Comparison of ENCODE assay signal across 18 cellular contexts in genomic region chr17:75701288-75701687, GRCh38. TPM values are rescaled to one million over a fixed set of nuclear protein-coding genes. Genes with fewer than 3 reads are reported as not detected.
A peak's percentile ranks its signal among the peaks of the same experiment; 100 is the strongest.
DNase-seq lines count a peak whose midpoint lies in the region; ATAC-seq and TF ChIP-seq lines count a peak whose summit lies in the region.
"Had no signal": no experiment of that assay in that cellular context is flagged by ENCODE, and none has a peak within 500 bp of the region (broad histone marks: within the 10 kb centered on the region; RNA-seq: fewer than 3 reads in every experiment).

No MANE protein-coding gene starts in this region.

- no peak overlapping the region for H2BK20ac ChIP-seq in IMR-90 (ENCODE audit: low read depth, low read length)

- H3K36me3 ChIP-seq in IMR-90 (ENCODE audit: control insufficient read depth, insufficient read depth, low read length) (peaks cover 67% of the 10 kb centered on the region), lower lobe of right lung (peaks cover 79% of the 10 kb centered on the region), stomach (peaks cover 66 to 92% (median 80%) of the 10 kb centered on the region in 4 donors)

- H3K18ac ChIP-seq in IMR-90 (ENCODE audit: low read depth, low read length) = no peak overlapping the region

- BruUV-seq in IMR-90 (replicated peaks; lab: Mats Ljungman, UMichigan) = no TSS peak

- peaks cover 26 to 78% of the 10 kb centered on the region in 2 experiments for H3K79me1 ChIP-seq in IMR-90 (ENCODE audit: low read depth in 1 of 2, low read length in 2 of 2)

- H2BK5ac ChIP-seq in IMR-90 (ENCODE audit: low read depth, low read length, poor library complexity, severe bottlenecking) = no peak overlapping the region

- no peak overlapping the region for H4K91ac ChIP-seq in IMR-90 (ENCODE audit: insufficient read depth, low read depth, low read length)

- H3K27ac ChIP-seq in IMR-90 (ENCODE audit: insufficient read depth, low read length) = no peak overlapping the region
- H3K27ac ChIP-seq in caudate nucleus (ENCODE audit: low read depth, low read length) = peak overlapping the region; percentile 100
- H3K27ac ChIP-seq in lower lobe of right lung = peak overlapping the region; percentile 74
- peak overlapping the region; percentile 7 to 95 (median 84) for H3K27ac ChIP-seq in stomach
- H3K27ac ChIP-seq: HL-60, SJCRH30 had no signal

- POLR2A ChIA-PET in IMR-90 (lab: Charles Lee; ENCODE audit: unreplicated experiment) = no interaction called here

- H2AK5ac ChIP-seq in IMR-90 (ENCODE audit: low read depth, low read length) = no peak overlapping the region

- no peak overlapping the region for H2BK120ac ChIP-seq in IMR-90 (ENCODE audit: low read depth, low read length)

- H4K5ac ChIP-seq in IMR-90 (ENCODE audit: low read depth, low read length) = no peak overlapping the region

- no peak overlapping the region for H3K4me3 ChIP-seq in IMR-90 (ENCODE audit: insufficient read depth, low read depth, low read length)
- H3K4me3 ChIP-seq in lower lobe of right lung = no peak overlapping the region
- H3K4me3 ChIP-seq in stomach = no peak overlapping the region
- H3K4me3 ChIP-seq: SJCRH30 had no signal

- CTCF ChIA-PET in IMR-90 (lab: Yijun Ruan, JAX) = no interaction called here

- H3K9me3 ChIP-seq in IMR-90 (ENCODE audit: control insufficient read depth, insufficient read depth, low read length) = no peaks in the 10 kb centered on the region
- H3K9me3 ChIP-seq in lower lobe of right lung = no peaks in the 10 kb centered on the region
- H3K9me3 ChIP-seq in stomach = no peaks in the 10 kb centered on the region
- H3K9me3 ChIP-seq: BE2C, SJCRH30 had no signal

- H3K9me1 ChIP-seq in IMR-90 (ENCODE audit: insufficient read depth, low read length) = peaks cover 33% of the 10 kb centered on the region

- dilution Hi-C loops in IMR-90 (cut with HindIII; ENCODE audit: low sequenced_read_pairs, unreplicated experiment) = no loop called here

- DNase-seq in IMR-90 (no peak), caudate nucleus (lab: John Stamatoyannopoulos, UW) (no peak), lower lobe of right lung (no peak), stomach (no peak), NCI-H2171 treated with DMSO at 0.1 percent for 48 hours (lab: John Stamatoyannopoulos, UW) (no peak), superior temporal gyrus (ENCODE audit: extremely low spot score) (no peak)
- DNase-seq: activated CD8-positive, alpha-beta T cell treated with anti-CD3 and anti-CD28 coated beads for 36 hours; activated gamma-delta T cell; BE2C; effector memory CD8-positive, alpha-beta T cell; glutamatergic neuron; kidney glomerular epithelial cell; natural killer cell; NCI-H1930; SJCRH30 had no signal

- TF ChIP-seq CTCF in IMR-90 (conservative IDR thresholded peaks at IDR 0.05; ENCODE audit: low read depth, low read length) (no peak), lower lobe of right lung (IDR thresholded peaks at IDR 0.05) (no peak), stomach (IDR thresholded peaks at IDR 0.05) (no peak)

- H3K56ac ChIP-seq in IMR-90 (ENCODE audit: extremely low read depth, insufficient read depth, low read length) = no peak overlapping the region

- TF ChIP-seq POLR2A in IMR-90 (IDR thresholded peaks at IDR 0.05; ENCODE audit: low read depth, low read length) (no peak), stomach (IDR thresholded peaks at IDR 0.05) (no peak)

- in situ Hi-C loops in IMR-90 (cut with MboI; ENCODE audit: low sequenced_read_pairs) = no loop called here

- H2AK9ac ChIP-seq in IMR-90 (replicated peaks; ENCODE audit: low read depth, low read length, poor library complexity) = peak overlapping the region; percentile 16

- H3K14ac ChIP-seq in IMR-90 (replicated peaks; ENCODE audit: low read depth, low read length) = no peak overlapping the region

- H3K23ac ChIP-seq in IMR-90 (ENCODE audit: low read depth, low read length) = no peak overlapping the region

- TF ChIP-seq EP300 in stomach (IDR thresholded peaks at IDR 0.05) = no peak

- H3K27me3 ChIP-seq in IMR-90 (ENCODE audit: control insufficient read depth, insufficient read depth, low read length) (no peaks in the 10 kb centered on the region), lower lobe of right lung (ENCODE audit: low read depth) (no peaks in the 10 kb centered on the region), stomach (no peaks in the 10 kb centered on the region)
- H3K27me3 ChIP-seq: BE2C, SJCRH30 had no signal

- H3K4me1 ChIP-seq in IMR-90 (ENCODE audit: control insufficient read depth, insufficient read depth, low read length) (peaks cover 12% of the 10 kb centered on the region), lower lobe of right lung (peaks cover 52% of the 10 kb centered on the region), stomach (peaks cover 43 to 58% (median 49%) of the 10 kb centered on the region in 4 donors)

- intact Hi-C loops in IMR-90 (cut with micrococcal nuclease) = no loop called here
- intact Hi-C loops in lower lobe of right lung (cut with DNase I) = no loop called here
- intact Hi-C loops in stomach (cut with DNase I; ENCODE audit: low total_unique reads) = no loop called here

- H3K4me2 ChIP-seq in IMR-90 (ENCODE audit: low read depth, low read length) = no peak overlapping the region

- H3K9ac ChIP-seq in IMR-90 (ENCODE audit: low read depth, low read length) = no peak overlapping the region

- TF ChIP-seq RAD21 in IMR-90 (IDR thresholded peaks at IDR 0.05; ENCODE audit: low read length) = no peak

- H4K20me1 ChIP-seq in IMR-90 (ENCODE audit: insufficient read depth, low read length) = peaks cover 20% of the 10 kb centered on the region

- 0 out of 2 replicates have a peak overlapping the region, but pooled peaks have one; percentile 74 for H3K4ac ChIP-seq in IMR-90 (ENCODE audit: low read depth, low read length)

- ATAC-seq in IMR-90 (ENCODE audit: low read depth) (no peak), lower lobe of right lung (no peak), GM18868 (IDR thresholded peaks at IDR 0.05; ENCODE audit: unreplicated experiment) (no peak), HG02885 (IDR thresholded peaks at IDR 0.05; ENCODE audit: poor library complexity, unreplicated experiment) (no peak)
- ATAC-seq: activated CD8-positive, alpha-beta T cell treated with anti-CD3 and anti-CD28 coated beads for 36 hours; effector memory CD8-positive, alpha-beta T cell; natural killer cell had no signal

- no peak overlapping the region for H4K8ac ChIP-seq in IMR-90 (ENCODE audit: low read depth in 2 of 2, low read length in 2 of 2)

- no peak overlapping the region for H2BK15ac ChIP-seq in IMR-90 (ENCODE audit: low read depth, low read length)

- 100% methylated on average over 1 of the region's 10 CpGs; no CpG with 5 or more reads in 1 of the 2 experiments for WGBS in IMR-90 (ENCODE audit: extremely low coverage in 2 of 2, insufficient read length in 1 of 2), 2 experiments
- 87 to 93% (median 89%) methylated on average over 10 of the region's 10 CpGs for WGBS in stomach, 5 donors

- no peak overlapping the region for H2AFZ ChIP-seq in IMR-90 (replicated peaks; ENCODE audit: low read length, poor library complexity)

TF ChIP-seq in IMR-90, 13 proteins besides CTCF, POLR2A, EP300 and RAD21 (continues in another document):
- TF ChIP-seq RCOR1 (IDR thresholded peaks at IDR 0.05; ENCODE audit: insufficient replicate concordance, low read length) = no peak
- no peak for TF ChIP-seq MAZ (IDR thresholded peaks at IDR 0.05; ENCODE audit: borderline replicate concordance, low read depth, low read length)
- no peak for TF ChIP-seq BHLHE40 (IDR thresholded peaks at IDR 0.05; ENCODE audit: low read depth, low read length)
- TF ChIP-seq USF2 (IDR thresholded peaks at IDR 0.05; ENCODE audit: low read depth, low read length) = no peak
- no peak for TF ChIP-seq CHD1 (IDR thresholded peaks at IDR 0.05; ENCODE audit: low read depth, low read length)
- no peak for TF ChIP-seq CEBPB (IDR thresholded peaks at IDR 0.05; ENCODE audit: low read depth, low read length)
- no peak for TF ChIP-seq ELK1 (IDR thresholded peaks at IDR 0.05; ENCODE audit: borderline replicate concordance, low read depth, low read length)
- no peak for TF ChIP-seq RFX5 (IDR thresholded peaks at IDR 0.05; ENCODE audit: low read depth, low read length)

RNA-seq across cellular contexts. Expression of gene ITGB4, which starts 20.0 kb away (rescaled TPM):
- total RNA-seq in IMR-90 (2012; rRNA removed) = under 0.01 TPM in 1 of 2 replicates, not detected in the other
- 0.27 and 0.39 TPM in 2 replicates for polyA plus RNA-seq in IMR-90 (2012; rRNA removed)
- polyA plus RNA-seq in IMR-90 (2012; cell fraction: cytosol; rRNA removed) = 0.04 and 0.36 TPM in 2 replicates
- polyA plus RNA-seq in IMR-90 (2012; cell fraction: nucleus; rRNA removed; ENCODE audit: low replicate concordance) = 0.63 and 1.5 TPM in 2 replicates
- 34.7 TPM for total RNA-seq in lower lobe of right lung
- 100 to 1,000 TPM in 4 of 5 donors, 10 to 100 TPM in 1; 66.8 to 137 (median 132) TPM for total RNA-seq in stomach
- polyA plus RNA-seq in stomach = 10 to 100 TPM; 33.6 to 66.1 (median 60.3) TPM

RNA-seq across cellular contexts. Expression of gene SAP30BP, which starts 34.1 kb away (rescaled TPM):
- 70.4 and 82.5 TPM in 2 replicates for total RNA-seq in IMR-90 (2012; rRNA removed)
- 134 and 139 TPM in 2 replicates for polyA plus RNA-seq in IMR-90 (2012; rRNA removed)
- polyA plus RNA-seq in IMR-90 (2012; cell fraction: cytosol; rRNA removed) = 55.1 and 61.0 TPM in 2 replicates
- 237 and 250 TPM in 2 replicates for polyA plus RNA-seq in IMR-90 (2012; cell fraction: nucleus; rRNA removed; ENCODE audit: low replicate concordance)
- total RNA-seq in lower lobe of right lung = 73.0 TPM
- total RNA-seq in stomach = 100 to 1,000 TPM in 2 of 5 donors, 10 to 100 TPM in 3; 24.6 to 154 (median 72.9) TPM
- 10 to 100 TPM; 59.0 to 82.5 (median 72.8) TPM for polyA plus RNA-seq in stomach

RNA-seq across cellular contexts. Expression of gene RECQL5, which starts 34.3 kb away (rescaled TPM):
- total RNA-seq in IMR-90 (2012; rRNA removed) = 7.3 and 8.6 TPM in 2 replicates
- 17.4 and 23.7 TPM in 2 replicates for polyA plus RNA-seq in IMR-90 (2012; rRNA removed)
- polyA plus RNA-seq in IMR-90 (2012; cell fraction: cytosol; rRNA removed) = 6.6 and 9.2 TPM in 2 replicates
- 100 and 134 TPM in 2 replicates for polyA plus RNA-seq in IMR-90 (2012; cell fraction: nucleus; rRNA removed; ENCODE audit: low replicate concordance)
- 39.4 TPM for total RNA-seq in lower lobe of right lung
- 100 to 1,000 TPM in 2 of 5 donors, 10 to 100 TPM in 3; 21.4 to 229 (median 46.7) TPM for total RNA-seq in stomach
- 10 to 100 TPM; 29.6 to 61.4 (median 50.8) TPM for polyA plus RNA-seq in stomach

Comparison
In these comparisons a context has a peak if more than half of its experiments do, and no peak if none do; other contexts are left out.
1. RNA of gene ITGB4, which starts 20.0 kb away (total RNA-seq): 66.8 to 137 TPM in stomach and 34.7 TPM in lower lobe of right lung (single experiment); under 0.01 TPM in IMR-90; every median in the first group is over 10 times any median in the second.